ENCODE assay signal across 12 cellular contexts in genomic region chr18:36635414-36636096, GRCh38.
DNase-seq lines count a peak whose midpoint lies in the region; ATAC-seq lines count a peak whose summit lies in the region.
"Had no signal": no experiment of that assay in that cellular context is flagged by ENCODE, and none has a peak within 500 bp of the region (broad histone marks: within the 10 kb centered on the region; RNA-seq: fewer than 3 reads in every experiment).

No MANE protein-coding gene starts in this region.

- DNase-seq in iPS-NIHi7 (ENCODE audit: extremely low spot score) (peak; percentile 23), middle frontal gyrus (ENCODE audit: extremely low spot score, low spot score) (no peak), hypothalamus (lab: John Stamatoyannopoulos, UW) (no peak), OCI-M2 (lab: John Stamatoyannopoulos, UW; ENCODE audit: unreplicated experiment) (no peak)
- DNase-seq in activated effector memory CD4-positive, alpha-beta T cell treated with Interleukin-2 at 50 U/mL for 16 hours = no peak
- DNase-seq: amniotic stem cell, naive B cell, NCI-H526, SIG-M5 had no signal

- ATAC-seq in GM18517 (IDR thresholded peaks at IDR 0.05; ENCODE audit: unreplicated experiment) (peak; percentile 36), GM21515 (IDR thresholded peaks at IDR 0.05; ENCODE audit: unreplicated experiment) (peak; percentile 36), HG03097 (IDR thresholded peaks at IDR 0.05; ENCODE audit: low FRiP score, unreplicated experiment) (peak; percentile 22)
